26 cellular contexts compared by ENCODE assay signal in genomic region chr2:15023231-15023630, GRCh38.
DNase-seq lines count a peak whose midpoint lies in the region; ATAC-seq, FAIRE-seq and TF ChIP-seq lines count a peak whose summit lies in the region.
"Had no signal": no experiment of that assay in that cellular context is flagged by ENCODE, and none has a peak within 500 bp of the region (broad histone marks: within the 10 kb centered on the region; RNA-seq: fewer than 3 reads in every experiment).

No MANE protein-coding gene starts in this region.

- H3K23ac ChIP-seq in IMR-90 (ENCODE audit: low read depth, low read length), result no peak overlapping the region

- H4K5ac ChIP-seq in IMR-90 (ENCODE audit: low read depth, low read length), result no peak overlapping the region

- H3K4ac ChIP-seq in IMR-90 (ENCODE audit: low read depth, low read length), result no peak overlapping the region

- H4K20me1 ChIP-seq in IMR-90 (ENCODE audit: insufficient read depth, low read length), result no peaks in the 10 kb centered on the region

- no peaks in the 10 kb centered on the region for H3K9me3 ChIP-seq in IMR-90 (ENCODE audit: control insufficient read depth, insufficient read depth, low read length)
- no peaks in the 10 kb centered on the region for H3K9me3 ChIP-seq in gastroesophageal sphincter
- H3K9me3 ChIP-seq in small intestine (ENCODE audit: control insufficient read depth, low read depth), result no peaks in the 10 kb centered on the region
- H3K9me3 ChIP-seq: MG63 had no signal

- no peak overlapping the region for H2BK5ac ChIP-seq in IMR-90 (ENCODE audit: low read depth, low read length, poor library complexity, severe bottlenecking)

- H3K27me3 ChIP-seq in IMR-90 (ENCODE audit: control insufficient read depth, insufficient read depth, low read length), result no peaks in the 10 kb centered on the region
- no peaks in the 10 kb centered on the region for H3K27me3 ChIP-seq in gastroesophageal sphincter
- no peaks in the 10 kb centered on the region for H3K27me3 ChIP-seq in small intestine (ENCODE audit: control insufficient read depth in 2 of 2, insufficient read depth in 2 of 2, low read length in 2 of 2)
- H3K27me3 ChIP-seq: MG63 had no signal

- no TSS peak for BruUV-seq in IMR-90 (replicated peaks; lab: Mats Ljungman, UMichigan)

- no CpG with 5 or more reads among the region's 1 CpG for WGBS in IMR-90 (ENCODE audit: extremely low coverage in 2 of 2, insufficient read length in 1 of 2), 2 experiments
- WGBS in gastroesophageal sphincter (ENCODE audit: low coverage in 1 of 2), 2 donors, result 55 to 63% methylated on average over 1 of the region's 1 CpG
- WGBS in small intestine, 3 donors, result 76 to 86% (median 81%) methylated on average over 1 of the region's 1 CpG

- peak; percentile 62 for DNase-seq in IMR-90
- peak; percentile 18 for DNase-seq in astrocyte of the spinal cord (ENCODE audit: low read depth, low spot score)
- peak; percentile 33 for DNase-seq in fibroblast of mammary gland (ENCODE audit: low read depth)
- no peak for DNase-seq in stimulated activated CD4-positive, alpha-beta T cell treated with anti-CD3 and anti-CD28 coated beads, Interleukin-15, amount 100 ng/mL, for 24 hours
- no peak for DNase-seq in small intestine
- DNase-seq in SK-N-DZ (ENCODE audit: low spot score), result no peak
- DNase-seq: C1 segment of cervical spinal cord; CD4-positive, alpha-beta memory T cell; COR-L47; DMS53; GDM1; GOT3; Kasumi-1; MG63; NCI-H1105 treated with DMSO at 0.1 percent for 48 hours; NCI-H146; NCI-H1930; NCI-H2107; NCI-H446; NCI-H524 treated with DMSO at 0.1 percent for 48 hours; NCI-H774 had no signal

- H3K18ac ChIP-seq in IMR-90 (ENCODE audit: low read depth, low read length), result no peak overlapping the region

- no peak for TF ChIP-seq EP300 in gastroesophageal sphincter (IDR thresholded peaks at IDR 0.05)

- ATAC-seq in IMR-90 (ENCODE audit: low read depth) (no peak), gastroesophageal sphincter (no peak)
- ATAC-seq: GM12878, HCT116, K562, SK-N-SH treated with all-trans-retinoic acid at 6 μM for 48 hours had no signal

- no peak for TF ChIP-seq CTCF in IMR-90 (conservative IDR thresholded peaks at IDR 0.05; ENCODE audit: low read depth, low read length)
- TF ChIP-seq CTCF in astrocyte of the spinal cord (IDR thresholded peaks at IDR 0.05; ENCODE audit: low read depth, low read length), result no peak
- no peak for TF ChIP-seq CTCF in fibroblast of mammary gland (conservative IDR thresholded peaks at IDR 0.05; ENCODE audit: control insufficient read depth, insufficient read depth, low read depth, low read length)
- no peak for TF ChIP-seq CTCF in gastroesophageal sphincter (IDR thresholded peaks at IDR 0.05)

- H3K4me1 ChIP-seq in IMR-90 (ENCODE audit: control insufficient read depth, insufficient read depth, low read length) (no peaks in the 10 kb centered on the region), gastroesophageal sphincter (no peaks in the 10 kb centered on the region), small intestine (ENCODE audit: control insufficient read depth in 2 of 2, insufficient read depth in 1 of 2, low read depth in 1 of 2, low read length in 1 of 2) (no peaks in the 10 kb centered on the region)

- no peak overlapping the region for H2AK5ac ChIP-seq in IMR-90 (ENCODE audit: low read depth, low read length)

- no peaks in the 10 kb centered on the region for H3K79me1 ChIP-seq in IMR-90 (ENCODE audit: low read depth in 1 of 2, low read length in 2 of 2)

- H3K4me3 ChIP-seq in IMR-90 (ENCODE audit: insufficient read depth, low read depth, low read length) (no peak overlapping the region), astrocyte of the spinal cord (ENCODE audit: low read depth, low read length) (no peak overlapping the region), fibroblast of mammary gland (ENCODE audit: control insufficient read depth, low read depth, low read length) (no peak overlapping the region), gastroesophageal sphincter (no peak overlapping the region), small intestine (ENCODE audit: low read depth in 1 of 2, low read length in 2 of 2) (no peak overlapping the region)
- H3K4me3 ChIP-seq: GM12878, K562, MG63 had no signal

- CTCF ChIA-PET in IMR-90 (lab: Yijun Ruan, JAX), result no interaction called here

- no peak overlapping the region for H2BK20ac ChIP-seq in IMR-90 (ENCODE audit: low read depth, low read length)

- no peak overlapping the region for H3K9ac ChIP-seq in IMR-90 (ENCODE audit: low read depth, low read length)

- intact Hi-C loops in IMR-90 (cut with micrococcal nuclease), result no loop called here

- dilution Hi-C loops in IMR-90 (cut with HindIII; ENCODE audit: low sequenced_read_pairs, unreplicated experiment), result no loop called here

- H2AK9ac ChIP-seq in IMR-90 (replicated peaks; ENCODE audit: low read depth, low read length, poor library complexity), result no peak overlapping the region

- TF ChIP-seq RAD21 in IMR-90 (IDR thresholded peaks at IDR 0.05; ENCODE audit: low read length), result no peak

- no peak overlapping the region for H4K91ac ChIP-seq in IMR-90 (ENCODE audit: insufficient read depth, low read depth, low read length)

- H3K4me2 ChIP-seq in IMR-90 (ENCODE audit: low read depth, low read length), result no peak overlapping the region

- H2AFZ ChIP-seq in IMR-90 (replicated peaks; ENCODE audit: low read length, poor library complexity), result no peak overlapping the region

- POLR2A ChIA-PET in IMR-90 (lab: Charles Lee; ENCODE audit: unreplicated experiment), result no interaction called here

- no peaks in the 10 kb centered on the region for H3K9me1 ChIP-seq in IMR-90 (ENCODE audit: insufficient read depth, low read length)

- no peak for FAIRE-seq in small intestine (lab: Jason Lieb, UNC)
- FAIRE-seq: GM12878, K562 had no signal

- TF ChIP-seq POLR2A in IMR-90 (IDR thresholded peaks at IDR 0.05; ENCODE audit: low read depth, low read length) (no peak), gastroesophageal sphincter (IDR thresholded peaks at IDR 0.05) (no peak)

- H2BK120ac ChIP-seq in IMR-90 (ENCODE audit: low read depth, low read length), result no peak overlapping the region

- in situ Hi-C loops in IMR-90 (cut with MboI; ENCODE audit: low sequenced_read_pairs), result no loop called here
- in situ Hi-C loops in astrocyte of the spinal cord (cut with HindIII; ENCODE audit: low sequenced_read_pairs), result no loop called here

- H2BK15ac ChIP-seq in IMR-90 (ENCODE audit: low read depth, low read length), result no peak overlapping the region

- H3K27ac ChIP-seq in IMR-90 (ENCODE audit: insufficient read depth, low read length) (no peak overlapping the region), gastroesophageal sphincter (no peak overlapping the region), small intestine (ENCODE audit: low read depth in 1 of 2, low read length in 1 of 2) (no peak overlapping the region)

- H3K14ac ChIP-seq in IMR-90 (replicated peaks; ENCODE audit: low read depth, low read length), result no peak overlapping the region

- no peaks in the 10 kb centered on the region for H3K36me3 ChIP-seq in IMR-90 (ENCODE audit: control insufficient read depth, insufficient read depth, low read length)
- H3K36me3 ChIP-seq in gastroesophageal sphincter, result no peaks in the 10 kb centered on the region
- H3K36me3 ChIP-seq in small intestine (ENCODE audit: control insufficient read depth in 2 of 2, insufficient read depth in 2 of 2, low read length in 2 of 2), result no peaks in the 10 kb centered on the region
- H3K36me3 ChIP-seq: MG63 had no signal

- no peak overlapping the region for H3K56ac ChIP-seq in IMR-90 (ENCODE audit: extremely low read depth, insufficient read depth, low read length)

- H4K8ac ChIP-seq in IMR-90 (ENCODE audit: low read depth in 2 of 2, low read length in 2 of 2), result no peak overlapping the region

TF ChIP-seq in IMR-90, 13 proteins besides CTCF, POLR2A, EP300 and RAD21:
- TF ChIP-seq RFX5 (IDR thresholded peaks at IDR 0.05; ENCODE audit: low read depth, low read length), result no peak
- no peak for TF ChIP-seq CHD1 (IDR thresholded peaks at IDR 0.05; ENCODE audit: low read depth, low read length)
- no peak for TF ChIP-seq CEBPB (IDR thresholded peaks at IDR 0.05; ENCODE audit: low read depth, low read length)
TF ChIP-seq in IMR-90: peak in this region for 0.

Comparison
In these comparisons a context has a peak if more than half of its experiments do, and no peak if none do; other contexts are left out.
1. DNase-seq: peak in IMR-90 (single experiment), astrocyte of the spinal cord (single experiment) and fibroblast of mammary gland (single experiment); none in stimulated activated CD4-positive, alpha-beta T cell treated with anti-CD3 and anti-CD28 coated beads, Interleukin-15, amount 100 ng/mL, for 24 hours (single experiment), small intestine (single experiment) and SK-N-DZ (single experiment).